Comparison of ENCODE assay signal across 26 cellular contexts in the genomic region with DNA sequence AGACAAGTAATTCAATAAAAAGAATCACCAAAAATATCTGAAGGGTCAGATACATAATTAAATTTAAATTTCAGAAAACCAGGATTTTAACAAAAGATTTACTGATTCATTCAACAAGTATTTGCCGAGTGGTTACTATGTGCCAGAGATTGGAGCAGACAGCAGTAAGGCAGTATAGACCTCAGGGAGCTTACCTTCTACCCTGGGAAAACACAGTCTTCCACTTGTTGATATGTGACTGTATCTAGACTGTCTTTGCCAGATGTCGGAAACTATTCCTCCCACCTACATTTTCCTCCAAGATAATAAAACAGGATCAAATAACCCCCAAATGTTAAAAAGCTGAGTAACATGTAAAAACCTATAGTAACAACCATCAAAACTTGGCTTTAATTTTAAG. TPM values are rescaled to one million over a fixed set of nuclear protein-coding genes. Genes with fewer than 3 reads are reported as not detected.
DNase-seq lines count a peak whose midpoint lies in the region; ATAC-seq, FAIRE-seq and TF ChIP-seq lines count a peak whose summit lies in the region.
"Had no signal": no experiment of that assay in that cellular context is flagged by ENCODE, and none has a peak within 500 bp of the region (broad histone marks: within the 10 kb centered on the region; RNA-seq: fewer than 3 reads in every experiment).

No MANE protein-coding gene starts in this region.

- no peak overlapping the region for H2AFZ ChIP-seq in HepG2 (ENCODE audit: low read length)
- H2AFZ ChIP-seq: parathyroid adenoma had no signal

- H4K20me1 ChIP-seq in HepG2 (ENCODE audit: insufficient read depth, low read length) = peaks cover 70% of the 10 kb centered on the region

- CTCF ChIA-PET in HepG2 (lab: Yijun Ruan, JAX; ENCODE audit: low intra/inter-chr PET ratio, low total read pairs) = no interaction called here
- CTCF ChIA-PET in activated CD8-positive, alpha-beta T cell treated with anti-CD3 and anti-CD28 coated beads, Interleukin-2, amount 10 ng/mL, durations not matched to agents 7 days and 5 days (lab: Charles Lee) = interaction anchor here (0.8 to 2.5 kb wide), 3 partner anchors 29 to 407 kb away, joined by 3 to 13 read pairs (median 3); no protein-coding TSS in a partner anchor

- intact Hi-C loops in HepG2 (cut with micrococcal nuclease; ENCODE audit: unreplicated experiment) (no loop called here), right lobe of liver (cut with DNase I) (no loop called here), esophagus squamous epithelium (cut with DNase I) (no loop called here)

- no peaks in the 10 kb centered on the region for H3K9me3 ChIP-seq in HepG2 (ENCODE audit: low read length)
- H3K9me3 ChIP-seq in right lobe of liver = no peaks in the 10 kb centered on the region
- no peaks in the 10 kb centered on the region for H3K9me3 ChIP-seq in esophagus squamous epithelium
- H3K9me3 ChIP-seq: body of pancreas, heart left ventricle, sigmoid colon, suprapubic skin had no signal

- no peak for DNase-seq in HepG2 (ENCODE audit: low spot score)
- DNase-seq in right lobe of liver = no peak
- peak; percentile 4 for DNase-seq in activated CD8-positive, alpha-beta T cell treated with anti-CD3 and anti-CD28 coated beads, Interleukin-2, amount 10 ng/mL, durations not matched to agents 7 days and 5 days
- peak; percentile 21 for DNase-seq in fibroblast of mammary gland (ENCODE audit: low read depth)
- DNase-seq in stimulated activated naive B cell treated with anti-CD40 and anti-IgM and Interleukin-4, amounts not matched to agents 10 μg/mL and 1 μg/mL and 100 μg/mL, for 72 hours = no peak
- DNase-seq in esophagus squamous epithelium (lab: John Stamatoyannopoulos, UW) = no peak
- no peak for DNase-seq in SIG-M5 (lab: John Stamatoyannopoulos, UW)
- DNase-seq in pons (ENCODE audit: low spot score) = no peak
- DNase-seq: activated B cell treated with CpG ODN at 0.5 μM for 24 hours; activated T-cell treated with anti-CD3 and anti-CD28 coated beads, Interleukin-2, amount 50 U/mL, for 4 hours; body of pancreas; DMS 273 treated with DMSO at 0.1 percent for 48 hours; HCEC 1CT; heart left ventricle; Karpas-422; left colon; NCI-H1930; NCI-H69; sigmoid colon had no signal

- no peak overlapping the region for H3K4me2 ChIP-seq in HepG2 (ENCODE audit: low read depth, low read length)

- ATAC-seq in HepG2 (peak; percentile 78), right lobe of liver (no peak)
- no peak for ATAC-seq in activated CD8-positive, alpha-beta T cell treated with anti-CD3 and anti-CD28 coated beads, Interleukin-2, amount 10 ng/mL, durations not matched to agents 7 days and 5 days
- ATAC-seq in stimulated activated naive B cell treated with anti-CD40 and anti-IgM and Interleukin-4, amounts not matched to agents 10 μg/mL and 1 μg/mL and 100 μg/mL, for 72 hours (replicated peaks) = no peak
- ATAC-seq: activated naive CD4-positive, alpha-beta T cell treated with anti-CD3 and anti-CD28 coated beads, Interleukin-2, amount 50 U/mL, for 72 hours; activated T-cell treated with anti-CD3 and anti-CD28 coated beads, Interleukin-2, amount 50 U/mL, for 4 hours; body of pancreas; heart left ventricle; left colon had no signal

- TF ChIP-seq POLR2A in HepG2 (IDR thresholded peaks at IDR 0.05; ENCODE audit: insufficient read depth in 1 of 2, low read depth in 2 of 2, low read length in 2 of 2) (no peak), right lobe of liver (IDR thresholded peaks at IDR 0.05) (no peak), esophagus squamous epithelium (IDR thresholded peaks at IDR 0.05) (no peak)

- no peak overlapping the region for H3K9ac ChIP-seq in HepG2 (ENCODE audit: insufficient read depth, low read depth, low read length)
- H3K9ac ChIP-seq: parathyroid adenoma had no signal

- no peak for TF ChIP-seq CTCF in HepG2 (CRISPR knock-in tag; IDR thresholded peaks at IDR 0.05)
- TF ChIP-seq CTCF in right lobe of liver (IDR thresholded peaks at IDR 0.05) = no peak
- TF ChIP-seq CTCF in fibroblast of mammary gland (conservative IDR thresholded peaks at IDR 0.05; ENCODE audit: control insufficient read depth, insufficient read depth, low read depth, low read length) = no peak
- no peak for TF ChIP-seq CTCF in esophagus squamous epithelium (IDR thresholded peaks at IDR 0.05)

- H3K27ac Mint-ChIP-seq in activated CD8-positive, alpha-beta T cell treated with anti-CD3 and anti-CD28 coated beads, Interleukin-2, amount 10 ng/mL, durations not matched to agents 7 days and 5 days = peak overlapping the region; percentile 21
- H3K27ac Mint-ChIP-seq in stimulated activated naive B cell treated with anti-CD40 and anti-IgM and Interleukin-4, amounts not matched to agents 10 μg/mL and 1 μg/mL and 100 μg/mL, for 72 hours = peak overlapping the region; percentile 4
- H3K27ac Mint-ChIP-seq: activated B cell treated with CpG ODN at 0.5 μM for 24 hours; activated naive CD4-positive, alpha-beta T cell treated with anti-CD3 and anti-CD28 coated beads, Interleukin-2, amount 50 U/mL, for 72 hours had no signal

- no TSS peak for BruUV-seq in HepG2 (replicated peaks; lab: Mats Ljungman, UMichigan)

- WGBS in HepG2 (ENCODE audit: low lambda C conversion rate) = 71% methylated on average over 2 of the region's 2 CpGs
- 88% methylated on average over 2 of the region's 2 CpGs for WGBS in right lobe of liver (ENCODE audit: insufficient coverage, low coverage, low lambda C conversion rate, missing lambda C conversion rate)
- 86 to 90% methylated on average over 2 of the region's 2 CpGs for WGBS in esophagus squamous epithelium, 2 donors

- no peak for FAIRE-seq in HepG2 (lab: Jason Lieb, UNC)
- FAIRE-seq: G401.6 had no signal

- in situ Hi-C loops in HepG2 (cut with HindIII; ENCODE audit: extremely low pct_ligation_motif_present, low pct_unique_long_range_greater_than_20kb) = no loop called here

- peaks cover 3 to 29% of the 10 kb centered on the region in 2 experiments; a peak in 4 of 5 replicates for H3K36me3 ChIP-seq in HepG2 (replicated peaks in 1 of 2; ENCODE audit: control insufficient read depth in 1 of 2, insufficient read depth in 2 of 2, low read length in 2 of 2)
- peaks cover 0 to 44% (median 18%) of the 10 kb centered on the region in 4 donors for H3K36me3 ChIP-seq in right lobe of liver
- H3K36me3 ChIP-seq in esophagus squamous epithelium = peaks cover 11 to 52% (median 13%) of the 10 kb centered on the region in 3 donors

- POLR2A ChIA-PET in HepG2 (lab: Yijun Ruan, JAX) = no interaction called here
- POLR2A ChIA-PET in activated CD8-positive, alpha-beta T cell treated with anti-CD3 and anti-CD28 coated beads, Interleukin-2, amount 10 ng/mL, durations not matched to agents 7 days and 5 days (lab: Charles Lee) = interaction anchor here (1.1 kb wide), 1 partner anchor 25 kb away, joined by 3 read pairs; no protein-coding TSS in a partner anchor

- no peak for TF ChIP-seq EP300 in HepG2 (IDR thresholded peaks at IDR 0.05; ENCODE audit: low read depth in 2 of 2, low read length in 2 of 2)
- TF ChIP-seq EP300 in HepG2 (CRISPR knock-in tag; IDR thresholded peaks at IDR 0.05; ENCODE audit: borderline replicate concordance) = no peak

- H3K9me3 Mint-ChIP-seq in activated CD8-positive, alpha-beta T cell treated with anti-CD3 and anti-CD28 coated beads, Interleukin-2, amount 10 ng/mL, durations not matched to agents 7 days and 5 days (ENCODE audit: insufficient read depth) = no peaks in the 10 kb centered on the region
- no peaks in the 10 kb centered on the region for H3K9me3 Mint-ChIP-seq in stimulated activated naive B cell treated with anti-CD40 and anti-IgM and Interleukin-4, amounts not matched to agents 10 μg/mL and 1 μg/mL and 100 μg/mL, for 72 hours
- H3K9me3 Mint-ChIP-seq: activated B cell treated with CpG ODN at 0.5 μM for 24 hours; activated naive CD4-positive, alpha-beta T cell treated with anti-CD3 and anti-CD28 coated beads, Interleukin-2, amount 50 U/mL, for 72 hours; activated T-cell treated with anti-CD3 and anti-CD28 coated beads, Interleukin-2, amount 50 U/mL, for 4 hours; memory B cell had no signal

- peaks cover 48% of the 10 kb centered on the region for H3K4me1 ChIP-seq in HepG2 (ENCODE audit: insufficient read depth, low read length)
- peaks cover 0 to 23% (median 13%) of the 10 kb centered on the region in 4 donors for H3K4me1 ChIP-seq in right lobe of liver
- H3K4me1 ChIP-seq in esophagus squamous epithelium = peaks cover 2 to 60% (median 44%) of the 10 kb centered on the region in 3 donors

- peaks cover 54% of the 10 kb centered on the region for H3K4me1 Mint-ChIP-seq in activated CD8-positive, alpha-beta T cell treated with anti-CD3 and anti-CD28 coated beads, Interleukin-2, amount 10 ng/mL, durations not matched to agents 7 days and 5 days (ENCODE audit: low read depth)
- H3K4me1 Mint-ChIP-seq in stimulated activated naive B cell treated with anti-CD40 and anti-IgM and Interleukin-4, amounts not matched to agents 10 μg/mL and 1 μg/mL and 100 μg/mL, for 72 hours = peaks cover 21 to 49% of the 10 kb centered on the region in 2 donors

- H3K27me3 Mint-ChIP-seq in activated CD8-positive, alpha-beta T cell treated with anti-CD3 and anti-CD28 coated beads, Interleukin-2, amount 10 ng/mL, durations not matched to agents 7 days and 5 days (ENCODE audit: low read depth) = no peaks in the 10 kb centered on the region
- no peaks in the 10 kb centered on the region for H3K27me3 Mint-ChIP-seq in stimulated activated naive B cell treated with anti-CD40 and anti-IgM and Interleukin-4, amounts not matched to agents 10 μg/mL and 1 μg/mL and 100 μg/mL, for 72 hours
- H3K27me3 Mint-ChIP-seq: activated B cell treated with CpG ODN at 0.5 μM for 24 hours, memory B cell had no signal

- H3K4me3 ChIP-seq in HepG2 (replicated peaks in 1 of 3; ENCODE audit: insufficient read depth in 1 of 3, low read depth in 2 of 3, low read length in 3 of 3) = no peak overlapping the region
- no peak overlapping the region for H3K4me3 ChIP-seq in right lobe of liver
- no peak overlapping the region for H3K4me3 ChIP-seq in fibroblast of mammary gland (ENCODE audit: control insufficient read depth, low read depth, low read length)
- no peak overlapping the region for H3K4me3 ChIP-seq in esophagus squamous epithelium
- H3K4me3 ChIP-seq: body of pancreas, coronary artery, heart left ventricle, sigmoid colon, suprapubic skin had no signal

- H3K36me3 Mint-ChIP-seq in activated CD8-positive, alpha-beta T cell treated with anti-CD3 and anti-CD28 coated beads, Interleukin-2, amount 10 ng/mL, durations not matched to agents 7 days and 5 days (ENCODE audit: low read depth) = peaks cover 72% of the 10 kb centered on the region
- peaks cover 25 to 39% of the 10 kb centered on the region in 2 donors for H3K36me3 Mint-ChIP-seq in stimulated activated naive B cell treated with anti-CD40 and anti-IgM and Interleukin-4, amounts not matched to agents 10 μg/mL and 1 μg/mL and 100 μg/mL, for 72 hours

- H3K27me3 ChIP-seq in HepG2 (ENCODE audit: control insufficient read depth in 1 of 2, insufficient read depth in 2 of 2, low read length in 2 of 2) (no peaks in the 10 kb centered on the region; a peak in 1 of 5 replicates), right lobe of liver (no peaks in the 10 kb centered on the region), esophagus squamous epithelium (no peaks in the 10 kb centered on the region)
- H3K27me3 ChIP-seq: body of pancreas, heart left ventricle, sigmoid colon, suprapubic skin had no signal

- H3K4me3 Mint-ChIP-seq in activated CD8-positive, alpha-beta T cell treated with anti-CD3 and anti-CD28 coated beads, Interleukin-2, amount 10 ng/mL, durations not matched to agents 7 days and 5 days = no peak overlapping the region
- no peak overlapping the region for H3K4me3 Mint-ChIP-seq in stimulated activated naive B cell treated with anti-CD40 and anti-IgM and Interleukin-4, amounts not matched to agents 10 μg/mL and 1 μg/mL and 100 μg/mL, for 72 hours
- H3K4me3 Mint-ChIP-seq: activated B cell treated with CpG ODN at 0.5 μM for 24 hours; activated T-cell treated with anti-CD3 and anti-CD28 coated beads, Interleukin-2, amount 50 U/mL, for 4 hours; memory B cell had no signal

- TF ChIP-seq RAD21 in HepG2 (CRISPR knock-in tag; IDR thresholded peaks at IDR 0.05) = no peak

- H3K27ac ChIP-seq in HepG2 (ENCODE audit: extremely low read length, insufficient read depth, low read length) (peak overlapping the region; percentile 33), right lobe of liver (no peak overlapping the region), esophagus squamous epithelium (no peak overlapping the region)
- H3K27ac ChIP-seq: body of pancreas, C4-2B, coronary artery, heart left ventricle, parathyroid adenoma, sigmoid colon, suprapubic skin had no signal

- peaks cover 79% of the 10 kb centered on the region for H3K79me2 ChIP-seq in HepG2 (ENCODE audit: insufficient read depth, low read length)

RNA-seq across cellular contexts. Expression of a gene that starts 6.2 kb away (rescaled TPM):
- total RNA-seq in HepG2 (2016; rRNA removed; fragmentation: Illumina TruSeq; extraction: Trizol) = 216 and 303 TPM in 2 replicates
- 17.8 and 18.7 TPM in 2 replicates for total RNA-seq in HepG2 (2016; cell fraction: cytosol; rRNA removed; fragmentation: Illumina TruSeq; extraction: Trizol; ENCODE audit: low read depth)
- total RNA-seq in HepG2 (2016; cell fraction: insoluble cytoplasmic fraction; rRNA removed; fragmentation: Illumina TruSeq; extraction: Trizol) = 220 and 303 TPM in 2 replicates
- total RNA-seq in HepG2 (2016; cell fraction: membrane; rRNA removed; fragmentation: Illumina TruSeq; extraction: Trizol) = 54.4 and 60.8 TPM in 2 replicates
- 120 and 127 TPM in 2 replicates for total RNA-seq in HepG2 (2016; cell fraction: nucleus; rRNA removed; fragmentation: Illumina TruSeq; extraction: Trizol)
- 93.6 and 133 TPM in 2 replicates for polyA plus RNA-seq in HepG2 (2011; rRNA removed)
- 55.9 and 84.1 TPM in 2 replicates for polyA plus RNA-seq in HepG2 (2011; cell fraction: cytosol; rRNA removed)
- polyA plus RNA-seq in HepG2 (2011; cell fraction: nucleus; rRNA removed) = 20.7 and 25.3 TPM in 2 replicates
- polyA plus RNA-seq in HepG2 (2012) = 82.4 and 94.8 TPM in 2 replicates
- 13.1 and 13.2 TPM in 2 replicates for polyA plus RNA-seq in HepG2 (2016; cell fraction: cytosol; fragmentation: Illumina TruSeq; extraction: Trizol; ENCODE audit: low read depth)
- 325 and 342 TPM in 2 replicates for polyA plus RNA-seq in HepG2 (2016; cell fraction: insoluble cytoplasmic fraction; fragmentation: Illumina TruSeq; extraction: Trizol; ENCODE audit: low read depth)
- 41.5 and 41.9 TPM in 2 replicates for polyA plus RNA-seq in HepG2 (2016; cell fraction: membrane; fragmentation: Illumina TruSeq; extraction: Trizol; ENCODE audit: low read depth)
- polyA plus RNA-seq in HepG2 (2016; cell fraction: nucleus; fragmentation: Illumina TruSeq; extraction: Trizol; ENCODE audit: insufficient read depth, low read depth) = 149 and 155 TPM in 2 replicates
- polyA minus RNA-seq in HepG2 (2011; rRNA and poly(A)+ RNA removed; ENCODE audit: low replicate concordance) = 55.1 and 153 TPM in 2 replicates
- polyA minus RNA-seq in HepG2 (2011; cell fraction: cytosol; rRNA and poly(A)+ RNA removed) = 59.6 and 62.2 TPM in 2 replicates
- 145 and 152 TPM in 2 replicates for polyA minus RNA-seq in HepG2 (2011; cell fraction: nucleus; rRNA and poly(A)+ RNA removed)
- 10 to 100 TPM; 27.5 to 44.2 (median 32.0) TPM for total RNA-seq in right lobe of liver
- total RNA-seq in activated CD8-positive, alpha-beta T cell treated with anti-CD3 and anti-CD28 coated beads, Interleukin-2, amount 10 ng/mL, durations not matched to agents 7 days and 5 days = 100 to 1,000 TPM; 217 to 231 TPM
- 10 to 100 TPM; 60.9 to 90.2 (median 76.8) TPM for total RNA-seq in esophagus squamous epithelium

RNA-seq across cellular contexts. Expression of a gene that starts 31.8 kb away (rescaled TPM):
- total RNA-seq in HepG2 (2016; rRNA removed; fragmentation: Illumina TruSeq; extraction: Trizol) = 9.9 and 12.6 TPM in 2 replicates
- total RNA-seq in HepG2 (2016; cell fraction: cytosol; rRNA removed; fragmentation: Illumina TruSeq; extraction: Trizol; ENCODE audit: low read depth) = 1.2 and 1.3 TPM in 2 replicates
- 9.5 and 13.9 TPM in 2 replicates for total RNA-seq in HepG2 (2016; cell fraction: insoluble cytoplasmic fraction; rRNA removed; fragmentation: Illumina TruSeq; extraction: Trizol)
- total RNA-seq in HepG2 (2016; cell fraction: membrane; rRNA removed; fragmentation: Illumina TruSeq; extraction: Trizol) = 4.7 and 6.1 TPM in 2 replicates
- total RNA-seq in HepG2 (2016; cell fraction: nucleus; rRNA removed; fragmentation: Illumina TruSeq; extraction: Trizol) = 7.1 and 8.3 TPM in 2 replicates
- polyA plus RNA-seq in HepG2 (2011; rRNA removed) = 4.3 TPM in 2 replicates
- polyA plus RNA-seq in HepG2 (2011; cell fraction: cytosol; rRNA removed) = 2.0 and 3.3 TPM in 2 replicates
- 7.0 and 8.6 TPM in 2 replicates for polyA plus RNA-seq in HepG2 (2011; cell fraction: nucleus; rRNA removed)
- polyA plus RNA-seq in HepG2 (2012) = 3.6 and 3.9 TPM in 2 replicates
- polyA plus RNA-seq in HepG2 (2016; cell fraction: cytosol; fragmentation: Illumina TruSeq; extraction: Trizol; ENCODE audit: low read depth) = 0.23 and 0.35 TPM in 2 replicates
- polyA plus RNA-seq in HepG2 (2016; cell fraction: insoluble cytoplasmic fraction; fragmentation: Illumina TruSeq; extraction: Trizol; ENCODE audit: low read depth) = 7.1 and 7.4 TPM in 2 replicates
- 1.3 and 1.4 TPM in 2 replicates for polyA plus RNA-seq in HepG2 (2016; cell fraction: membrane; fragmentation: Illumina TruSeq; extraction: Trizol; ENCODE audit: low read depth)
- 10.5 and 11.6 TPM in 2 replicates for polyA plus RNA-seq in HepG2 (2016; cell fraction: nucleus; fragmentation: Illumina TruSeq; extraction: Trizol; ENCODE audit: insufficient read depth, low read depth)
- 6.0 and 6.3 TPM in 2 replicates for polyA minus RNA-seq in HepG2 (2011; rRNA and poly(A)+ RNA removed; ENCODE audit: low replicate concordance)
- polyA minus RNA-seq in HepG2 (2011; cell fraction: cytosol; rRNA and poly(A)+ RNA removed) = 4.3 and 6.0 TPM in 2 replicates
- 6.8 and 11.7 TPM in 2 replicates for polyA minus RNA-seq in HepG2 (2011; cell fraction: nucleus; rRNA and poly(A)+ RNA removed)
- 1 to 10 TPM; 2.8 to 4.5 (median 3.4) TPM for total RNA-seq in right lobe of liver
- total RNA-seq in activated CD8-positive, alpha-beta T cell treated with anti-CD3 and anti-CD28 coated beads, Interleukin-2, amount 10 ng/mL, durations not matched to agents 7 days and 5 days = 1 to 10 TPM; 5.0 to 5.4 TPM
- 10 to 100 TPM; 14.9 to 33.6 (median 24.8) TPM for total RNA-seq in esophagus squamous epithelium

Comparison
In these comparisons a context has a peak if more than half of its experiments do, and no peak if none do; other contexts are left out.
1. DNase-seq: peak in activated CD8-positive, alpha-beta T cell treated with anti-CD3 and anti-CD28 coated beads, Interleukin-2, amount 10 ng/mL, durations not matched to agents 7 days and 5 days (single experiment) and fibroblast of mammary gland (single experiment); none in HepG2 (single experiment), right lobe of liver (0 of 3), stimulated activated naive B cell treated with anti-CD40 and anti-IgM and Interleukin-4, amounts not matched to agents 10 μg/mL and 1 μg/mL and 100 μg/mL, for 72 hours (single experiment), esophagus squamous epithelium (single experiment), SIG-M5 (single experiment) and pons (single experiment).